Comparison of ENCODE assay signal across 1 cellular context in the genomic region with DNA sequence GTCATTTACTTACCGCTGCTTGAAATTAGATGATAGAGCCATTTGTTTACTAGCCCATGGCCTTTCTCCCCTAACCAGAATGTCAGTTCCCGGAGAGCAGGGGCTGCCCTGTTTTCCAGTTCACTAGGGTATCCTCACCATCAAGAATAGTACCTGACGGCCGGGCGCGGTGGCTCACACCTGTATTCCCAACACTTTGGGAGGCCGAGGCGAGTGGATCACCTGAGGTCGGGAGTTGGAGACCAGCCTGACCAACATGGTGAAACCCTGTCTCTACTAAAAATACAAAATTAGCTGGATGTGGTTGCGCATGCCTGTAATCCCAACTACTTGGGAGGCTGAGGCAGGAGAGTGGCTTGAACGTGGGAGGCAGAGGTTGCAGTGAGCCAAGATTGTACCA.
TF ChIP-seq lines count a peak whose summit lies in the region.

No MANE protein-coding gene starts in this region.

TF ChIP-seq in HepG2, 621 proteins besides CTCF, POLR2A, EP300 and RAD21:
- 0 out of 2 replicates have a peak, but pooled peaks have one; percentile 24 for TF ChIP-seq ZNF230 (CRISPR knock-in tag; IDR thresholded peaks at IDR 0.05)
